In genomic region chr15:38312190-38312589, GRCh38 we compare ENCODE assay signal across 2 cellular contexts.
TF ChIP-seq lines count a peak whose summit lies in the region.

No MANE protein-coding gene starts in this region.

TF ChIP-seq in HepG2, 621 proteins besides CTCF, POLR2A, EP300 and RAD21:
- TF ChIP-seq MAFF (IDR thresholded peaks at IDR 0.05; ENCODE audit: low read depth, low read length) (peak; percentile 41; the same call in 1 of the 2 replicates), AFF4 (CRISPR knock-in tag; IDR thresholded peaks at IDR 0.05) (no peak), MEIS1 (CRISPR knock-in tag; IDR thresholded peaks at IDR 0.05; ENCODE audit: borderline replicate concordance) (no peak), MAFK (conservative IDR thresholded peaks at IDR 0.05 in 1 of 2, IDR thresholded peaks at IDR 0.05 in 1 of 2; ENCODE audit: low read length in 2 of 2) (peak; percentile 27 to 68; a peak in 3 of 4 replicates)

TF ChIP-seq in H1, 55 proteins besides CTCF, POLR2A, EP300 and RAD21:
- 0 out of 2 replicates have a peak, but pooled peaks have one; percentile 38 for TF ChIP-seq MAFK (IDR thresholded peaks at IDR 0.05; ENCODE audit: low read depth, low read length)
- TF ChIP-seq, protein P1, sequence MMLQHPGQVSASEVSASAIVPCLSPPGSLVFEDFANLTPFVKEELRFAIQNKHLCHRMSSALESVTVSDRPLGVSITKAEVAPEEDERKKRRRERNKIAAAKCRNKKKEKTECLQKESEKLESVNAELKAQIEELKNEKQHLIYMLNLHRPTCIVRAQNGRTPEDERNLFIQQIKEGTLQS (IDR thresholded peaks at IDR 0.05; ENCODE audit: insufficient read depth, low read depth, low read length): no peak
